ENCODE assay signal across 8 cellular contexts in genomic region chrX:40096395-40097091, GRCh38. TPM values are rescaled to one million over a fixed set of nuclear protein-coding genes. Genes with fewer than 3 reads are reported as not detected.
DNase-seq lines count a peak whose midpoint lies in the region; ATAC-seq lines count a peak whose summit lies in the region.

No MANE protein-coding gene starts in this region.

- H2BK5ac ChIP-seq in mesendoderm (ENCODE audit: low read length): no peak overlapping the region

- peak overlapping the region; percentile 61 to 96 for H3K27ac Mint-ChIP-seq in stimulated activated naive CD8-positive, alpha-beta T cell treated with anti-CD3 and anti-CD28 coated beads, Interleukin-15, amount 100 ng/mL, for 72 hours

- no peak overlapping the region for H2BK15ac ChIP-seq in mesendoderm (replicated peaks; ENCODE audit: low read depth)

- peak overlapping the region; percentile 99 for H3K18ac ChIP-seq in mesendoderm (ENCODE audit: low read length)

- H2AK5ac ChIP-seq in mesendoderm (ENCODE audit: low read length): no peak overlapping the region

- no peak overlapping the region for H4K8ac ChIP-seq in mesendoderm (ENCODE audit: low read depth, low read length)

- H3K27me3 Mint-ChIP-seq in stimulated activated naive CD8-positive, alpha-beta T cell treated with anti-CD3 and anti-CD28 coated beads, Interleukin-15, amount 100 ng/mL, for 72 hours: no peaks in the 10 kb centered on the region

- H3K4me3 ChIP-seq in mesendoderm (ENCODE audit: low read length): peak overlapping the region; percentile 42

- H3K4me3 Mint-ChIP-seq in stimulated activated naive CD8-positive, alpha-beta T cell treated with anti-CD3 and anti-CD28 coated beads, Interleukin-15, amount 100 ng/mL, for 72 hours: peak overlapping the region; percentile 92 to 94

- H3K79me2 ChIP-seq in mesendoderm (ENCODE audit: control insufficient read depth, insufficient read depth, low read length): peaks cover 31% of the 10 kb centered on the region

- peaks cover 3% of the 10 kb centered on the region for H3K4me1 ChIP-seq in mesendoderm (ENCODE audit: control insufficient read depth, low read depth, low read length)

- peak overlapping the region; percentile 94 for H3K4ac ChIP-seq in mesendoderm (ENCODE audit: low read depth, low read length)

- DNase-seq in AG20443 (ENCODE audit: low spot score): peak; percentile 34
- peak; percentile 54 for DNase-seq in HK-2 (ENCODE audit: unreplicated experiment)
- DNase-seq in activated CD4-positive, CD25-positive, alpha-beta regulatory T cell treated with anti-CD3 and anti-CD28 coated beads, Interleukin-2, amount 50 U/mL, for 72 hours: peak; percentile 63
- DNase-seq in dermis blood vessel endothelial cell: peak; percentile 64
- DNase-seq in mesendoderm: peak; percentile 46
- peak; percentile 67 to 76 for DNase-seq in stimulated activated naive CD8-positive, alpha-beta T cell treated with anti-CD3 and anti-CD28 coated beads, Interleukin-15, amount 100 ng/mL, for 72 hours
- DNase-seq in epidermal melanocyte (ENCODE audit: insufficient read length, low spot score): no peak

- no peak overlapping the region for H3K23ac ChIP-seq in mesendoderm (ENCODE audit: low read length)

- peak overlapping the region; percentile 82 for H2BK120ac ChIP-seq in mesendoderm (ENCODE audit: low read depth, low read length)

- no CpG with 5 or more reads among the region's 66 CpGs for WGBS in mesendoderm (ENCODE audit: extremely low coverage, insufficient coverage, low lambda C conversion rate)

- H3K9me3 Mint-ChIP-seq in stimulated activated naive CD8-positive, alpha-beta T cell treated with anti-CD3 and anti-CD28 coated beads, Interleukin-15, amount 100 ng/mL, for 72 hours: no peaks in the 10 kb centered on the region

- no peaks in the 10 kb centered on the region for H3K36me3 ChIP-seq in mesendoderm (ENCODE audit: control insufficient read depth, insufficient read depth, low read length)

- no peak overlapping the region for H4K5ac ChIP-seq in mesendoderm (ENCODE audit: low read length)

- peak overlapping the region; percentile 20 for H3K4me2 ChIP-seq in mesendoderm (ENCODE audit: low read length)

- ATAC-seq in stimulated activated naive CD8-positive, alpha-beta T cell treated with anti-CD3 and anti-CD28 coated beads, Interleukin-15, amount 100 ng/mL, for 72 hours: peak; percentile 27
- ATAC-seq in esophagus mucosa: no peak

- no peaks in the 10 kb centered on the region for H3K79me1 ChIP-seq in mesendoderm (ENCODE audit: low read length)

- H3K27ac ChIP-seq in mesendoderm (ENCODE audit: low read depth, low read length): no peak overlapping the region

- H3K9ac ChIP-seq in mesendoderm (ENCODE audit: low read length): peak overlapping the region; percentile 75

- no peaks in the 10 kb centered on the region for H3K27me3 ChIP-seq in mesendoderm (ENCODE audit: insufficient read depth, low read length, poor library complexity)

- peaks cover 57% of the 10 kb centered on the region for H3K4me1 Mint-ChIP-seq in stimulated activated naive CD8-positive, alpha-beta T cell treated with anti-CD3 and anti-CD28 coated beads, Interleukin-15, amount 100 ng/mL, for 72 hours

- H3K56ac ChIP-seq in mesendoderm (ENCODE audit: low read length): peak overlapping the region; percentile 81

RNA-seq across cellular contexts. Expression of gene BCOR, which starts 1.2 kb away (rescaled TPM):
- total RNA-seq in dermis blood vessel endothelial cell: 8.8 and 31.6 TPM in 2 replicates
- 14.6 TPM for polyA plus RNA-seq in mesendoderm (2013, experiment 1 of 2)
- polyA plus RNA-seq in mesendoderm (2013, experiment 2 of 2): 14.9 TPM
- 16.2 TPM for total RNA-seq in esophagus mucosa
